In genomic region chr5:54229041-54229780, GRCh38 we compare ENCODE assay signal across 8 cellular contexts.
DNase-seq lines count a peak whose midpoint lies in the region; ATAC-seq and TF ChIP-seq lines count a peak whose summit lies in the region.

No MANE protein-coding gene starts in this region.

- H3K4me1 ChIP-seq in lung (ENCODE audit: control insufficient read depth in 2 of 2, insufficient read depth in 2 of 2, low read length in 2 of 2), result peaks cover 3 to 14% of the 10 kb centered on the region in 2 donors

- peak; percentile 89 for TF ChIP-seq CTCF in lung (IDR thresholded peaks at IDR 0.05; ENCODE audit: control extremely low read depth, extremely low read depth)

- no peaks in the 10 kb centered on the region for H3K9me3 ChIP-seq in lung (ENCODE audit: control insufficient read depth in 2 of 2, insufficient read depth in 1 of 2, low read length in 1 of 2)

- no peak overlapping the region for H3K27ac ChIP-seq in lung (ENCODE audit: low read depth in 1 of 2, low read length in 1 of 2)

- no peaks in the 10 kb centered on the region for H3K36me3 ChIP-seq in lung (ENCODE audit: control insufficient read depth in 2 of 2, insufficient read depth in 2 of 2, low read length in 2 of 2)

- ATAC-seq in GM18508 (IDR thresholded peaks at IDR 0.05; ENCODE audit: insufficient read depth, unreplicated experiment), result peak; percentile 87
- ATAC-seq in HG02970 (IDR thresholded peaks at IDR 0.05; ENCODE audit: low FRiP score, unreplicated experiment), result peak; percentile 70
- ATAC-seq in lung (ENCODE audit: insufficient read depth, low FRiP score), result peak; percentile 81

- WGBS in lung, 2 donors, result 18 to 25% methylated on average over 6 of the region's 6 CpGs

- DNase-seq in AG08396 (ENCODE audit: low spot score), result peak; percentile 47
- peak; percentile 14 for DNase-seq in NCI-H2107 treated with DMSO at 0.1 percent for 48 hours (lab: John Stamatoyannopoulos, UW; ENCODE audit: unreplicated experiment)
- DNase-seq in activated CD4-positive, alpha-beta T cell treated with anti-CD3 and anti-CD28 coated beads for 48 hours, result peak; percentile 82
- DNase-seq in dermis blood vessel endothelial cell, result peak; percentile 73
- DNase-seq in lung (ENCODE audit: low spot score), result peak; percentile 67
- DNase-seq in stimulated activated CD8-positive, alpha-beta memory T cell treated with anti-CD3 and anti-CD28 coated beads, Interleukin-15, amount 100 ng/mL, for 1 hour (ENCODE audit: low read depth), result peak; percentile 63

- no peak overlapping the region for H3K4me3 ChIP-seq in lung

- H3K27me3 ChIP-seq in lung (ENCODE audit: control insufficient read depth, insufficient read depth), result no peaks in the 10 kb centered on the region

Comparison
In these comparisons a context has a peak if more than half of its experiments do, and no peak if none do; other contexts are left out.
1. DNase-seq: peak in every context shown above with its lines; median percentile 82 in activated CD4-positive, alpha-beta T cell treated with anti-CD3 and anti-CD28 coated beads for 48 hours; 73 in dermis blood vessel endothelial cell; 67 in lung; 63 in stimulated activated CD8-positive, alpha-beta memory T cell treated with anti-CD3 and anti-CD28 coated beads, Interleukin-15, amount 100 ng/mL, for 1 hour; 47 in AG08396; 14 in NCI-H2107 treated with DMSO at 0.1 percent for 48 hours.